In genomic region chr12:27434673-27435565, GRCh38 we compare ENCODE assay signal across 8 cellular contexts. TPM values are rescaled to one million over a fixed set of nuclear protein-coding genes. Genes with fewer than 3 reads are reported as not detected.
DNase-seq lines count a peak whose midpoint lies in the region; ATAC-seq, FAIRE-seq and TF ChIP-seq lines count a peak whose summit lies in the region.

No MANE protein-coding gene starts in this region.

- TF ChIP-seq POLR2A in K562 (conservative IDR thresholded peaks at IDR 0.05) = no peak

- H3K4me1 ChIP-seq in K562 (replicated peaks in 1 of 2; ENCODE audit: control insufficient read depth in 2 of 2, insufficient read depth in 2 of 2, low read length in 2 of 2) (no peaks in the 10 kb centered on the region), aorta (ENCODE audit: control insufficient read depth in 1 of 2, insufficient read depth in 2 of 2, low read length in 2 of 2) (no peaks in the 10 kb centered on the region)

- no peaks in the 10 kb centered on the region for H3K9me1 ChIP-seq in K562 (ENCODE audit: control insufficient read depth, insufficient read depth, low read length)

- ATAC-seq in K562 (peak; percentile 78), left colon (peak; percentile 48), aorta (ENCODE audit: low FRiP score) (no peak)

- BruUV-seq in K562 (replicated peaks; lab: Mats Ljungman, UMichigan) = no TSS peak

- TF ChIP-seq EP300 in K562 (IDR thresholded peaks at IDR 0.05; ENCODE audit: low read length) = no peak

- no peaks in the 10 kb centered on the region for H3K9me3 ChIP-seq in K562 (replicated peaks; ENCODE audit: control insufficient read depth, insufficient read depth, low read depth, low read length)
- H3K9me3 ChIP-seq in aorta (ENCODE audit: control insufficient read depth, low read length) = no peaks in the 10 kb centered on the region

- TF ChIP-seq CTCF in K562 (IDR thresholded peaks at IDR 0.05 in 2 of 3, conservative IDR thresholded peaks at IDR 0.05 in 1 of 3; ENCODE audit: insufficient read depth in 2 of 3, low read depth in 1 of 3, low read length in 3 of 3) = peak in 2 of 3 experiments; percentile 45 to 49; a peak in 5 of 6 replicates

- no peak overlapping the region for H3K27ac ChIP-seq in K562 (ENCODE audit: extremely low read depth, low read depth, low read length)
- peak overlapping the region in 1 of 2 donors; percentile 54 for H3K27ac ChIP-seq in aorta (ENCODE audit: low read depth in 1 of 2, low read length in 2 of 2)

- H3K9ac ChIP-seq in K562 (ENCODE audit: insufficient read depth in 1 of 2, low read depth in 2 of 2, low read length in 2 of 2) = no peak overlapping the region

- in situ Hi-C loops in K562 (cut with MboI) = loop anchor here (5.0 kb wide), 1 partner anchor 212 kb away; no protein-coding TSS in a partner anchor

- no peak overlapping the region for H2AFZ ChIP-seq in K562 (ENCODE audit: low read depth, low read length)

- TF ChIP-seq RAD21 in K562 (CRISPR knock-in tag; conservative IDR thresholded peaks at IDR 0.05 in 1 of 2, IDR thresholded peaks at IDR 0.05 in 1 of 2) = 0 out of 4 replicates have a peak, but pooled peaks of 1 of the 2 experiments have one; percentile 20

- FAIRE-seq in K562 (lab: Jason Lieb, UNC) = peak; percentile 42
- FAIRE-seq in urothelium cell line (lab: Jason Lieb, UNC) = peak; percentile 17

- H3K36me3 ChIP-seq in K562 (ENCODE audit: control insufficient read depth, insufficient read depth, low read length) (no peaks in the 10 kb centered on the region), aorta (ENCODE audit: control insufficient read depth in 1 of 2, insufficient read depth in 2 of 2, low read length in 1 of 2) (no peaks in the 10 kb centered on the region)

- CTCF ChIA-PET in K562 (lab: Yijun Ruan, JAX; ENCODE audit: low intra/inter-chr PET ratio) = interaction anchor here (1.2 to 1.9 kb wide), 2 partner anchors 217 to 269 kb away, joined by 4 to 8 read pairs; no protein-coding TSS in a partner anchor

- no peak overlapping the region for H3K4me2 ChIP-seq in K562 (ENCODE audit: insufficient read depth, low read length)

- intact Hi-C loops in K562 (cut with micrococcal nuclease) = loop anchor here (1.0 to 10.0 kb wide), 3 partner anchors 130 to 268 kb away; no protein-coding TSS in a partner anchor
- intact Hi-C loops in left colon (cut with DNase I, micrococcal nuclease) = loop anchor here in 1 of 2 donors (5.0 kb wide), 1 partner anchor 217 kb away; no protein-coding TSS in a partner anchor
- intact Hi-C loops in aorta (cut with DNase I) = loop anchor here (2.0 to 5.0 kb wide), 3 partner anchors 72 to 217 kb away; partner anchors contain the start of gene PPFIBP1 (in 1 of the 2)

- DNase-seq in activated naive CD4-positive, alpha-beta T cell (lab: John Stamatoyannopoulos, UW) = peak; percentile 1 to 38 (median 12)
- no peak for DNase-seq in activated naive CD4-positive, alpha-beta T cell treated with Interleukin-2 at 50 U/mL for 16 hours
- DNase-seq in NCI-H2196 (lab: John Stamatoyannopoulos, UW; ENCODE audit: unreplicated experiment) (peak; percentile 45), K562 (ENCODE audit: extremely low read depth in 1 of 4, low spot score in 3 of 4) (peak; percentile 3 to 55 (median 54)), left colon (no peak), urothelium cell line (ENCODE audit: low spot score) (peak; percentile 57), aorta (no peak), GF-D8 (lab: John Stamatoyannopoulos, UW) (no peak)

- WGBS in K562 (ENCODE audit: insufficient coverage, low coverage, missing lambda C conversion rate) = 0% methylated on average over 5 of the region's 6 CpGs
- 33 to 38% methylated on average over 5 of the region's 6 CpGs for WGBS in aorta, 2 donors

- H4K20me1 ChIP-seq in K562 (replicated peaks; ENCODE audit: control insufficient read depth, insufficient read depth, low read length) = no peaks in the 10 kb centered on the region; the same call in 1 of the 2 replicates

- H3K79me2 ChIP-seq in K562 (ENCODE audit: control insufficient read depth, insufficient read depth, low read length) = no peaks in the 10 kb centered on the region

- no peaks in the 10 kb centered on the region; a peak in 1 of 5 replicates for H3K27me3 ChIP-seq in K562 (ENCODE audit: control insufficient read depth in 2 of 2, insufficient read depth in 2 of 2, low read length in 2 of 2)
- H3K27me3 ChIP-seq in aorta (ENCODE audit: control insufficient read depth in 1 of 2, insufficient read depth in 2 of 2, low read length in 1 of 2) = no peaks in the 10 kb centered on the region

- POLR2A ChIA-PET in K562 (lab: Yijun Ruan, JAX) = interaction anchor here (0.8 to 0.9 kb wide), 2 partner anchors 12 to 22 kb away, joined by 3 read pairs; no protein-coding TSS in a partner anchor

- no peak overlapping the region for H3K4me3 ChIP-seq in K562
- no peak overlapping the region for H3K4me3 ChIP-seq in aorta (ENCODE audit: low read length in 2 of 2)

TF ChIP-seq in K562, 482 proteins besides CTCF, POLR2A, EP300 and RAD21:
- TF ChIP-seq VEZF1 (CRISPR knock-in tag; IDR thresholded peaks at IDR 0.05) (peak; percentile 98), SMC3 (conservative IDR thresholded peaks at IDR 0.05; ENCODE audit: insufficient read depth, low read depth, low read length) (0 out of 2 replicates have a peak, but pooled peaks have one; percentile 25), HNRNPK (IDR thresholded peaks at IDR 0.05; ENCODE audit: low read depth, low read length, poor library complexity, severe bottlenecking) (peak; percentile 26), ZNF740 (CRISPR knock-in tag; IDR thresholded peaks at IDR 0.05) (peak; percentile 76), ZNF740 (tag; IDR thresholded peaks at IDR 0.05) (peak in 1 of 2 experiments; percentile 98; a peak in 2 of 4 replicates), RAD51 (IDR thresholded peaks at IDR 0.05; ENCODE audit: borderline replicate concordance, low read depth) (no peak), GTF2B (IDR thresholded peaks at IDR 0.05; ENCODE audit: extremely low read depth, insufficient read length) (no peak), MYBL2 (IDR thresholded peaks at IDR 0.05; ENCODE audit: low read depth) (no peak), MYBL2 (CRISPR knock-in tag; IDR thresholded peaks at IDR 0.05; ENCODE audit: borderline replicate concordance) (no peak), FUS (optimal IDR thresholded peaks at IDR 0.05; ENCODE audit: low read depth, low read length) (no peak), PREB (CRISPR knock-in tag; IDR thresholded peaks at IDR 0.05) (no peak)

RNA-seq across cellular contexts. Expression of gene SMCO2, which starts 11.6 kb away (rescaled TPM):
- not detected in 2 replicates for total RNA-seq in K562 (2011; cell fraction: chromatin; rRNA removed; ENCODE audit: low replicate concordance)
- total RNA-seq in K562 (2011; cell fraction: nucleolus; rRNA removed) = not detected in 2 replicates
- not detected in 2 replicates for total RNA-seq in K562 (2011; cell fraction: nucleoplasm; rRNA removed)
- total RNA-seq in K562 (2014; rRNA removed) (not detected in 2 replicates), K562 (2014; rRNA removed; fragmentation: Illumina TruSeq; extraction: Trizol) (not detected in 2 replicates), K562 (2015; rRNA removed; fragmentation: Illumina TruSeq; extraction: Trizol) (not detected in 2 replicates), K562 (2021) (not detected in 2 replicates), left colon (not detected), aorta (under 1 TPM; 0.52 to 0.90 TPM)
- polyA plus RNA-seq in K562 (2011; rRNA removed) (not detected in 2 replicates), K562 (2014; fragmentation: Illumina TruSeq; extraction: Trizol) (not detected in 2 replicates), K562 (2014; fragmentation: Nextera tagmentation; extraction: Ambion mirVana) (not detected), K562 (2014; rRNA removed) (not detected in 2 replicates), aorta (under 1 TPM in 1 of 2 donors, not detected in 1; 0.72 TPM)
- not detected in 2 replicates for polyA plus RNA-seq in K562 (2011; cell fraction: cytosol; rRNA removed)
- not detected in 2 replicates for polyA plus RNA-seq in K562 (2011; cell fraction: nucleus; rRNA removed)
- polyA plus RNA-seq in K562 (2012) = not detected in 2 replicates
- not detected in 2 replicates for polyA minus RNA-seq in K562 (2011; rRNA and poly(A)+ RNA removed)
- not detected in 2 replicates for polyA minus RNA-seq in K562 (2011; cell fraction: cytosol; rRNA and poly(A)+ RNA removed)
- not detected in 2 replicates for polyA minus RNA-seq in K562 (2011; cell fraction: nucleus; rRNA and poly(A)+ RNA removed)

Comparison
In these comparisons a context has a peak if more than half of its experiments do, and no peak if none do; other contexts are left out.
1. DNase-seq: peak in activated naive CD4-positive, alpha-beta T cell (4 of 4), NCI-H2196 (single experiment), K562 (4 of 4) and urothelium cell line (single experiment); none in activated naive CD4-positive, alpha-beta T cell treated with Interleukin-2 at 50 U/mL for 16 hours (single experiment), left colon (0 of 2), aorta (0 of 2) and GF-D8 (single experiment).